7 cellular contexts compared by ENCODE assay signal in the genomic region with DNA sequence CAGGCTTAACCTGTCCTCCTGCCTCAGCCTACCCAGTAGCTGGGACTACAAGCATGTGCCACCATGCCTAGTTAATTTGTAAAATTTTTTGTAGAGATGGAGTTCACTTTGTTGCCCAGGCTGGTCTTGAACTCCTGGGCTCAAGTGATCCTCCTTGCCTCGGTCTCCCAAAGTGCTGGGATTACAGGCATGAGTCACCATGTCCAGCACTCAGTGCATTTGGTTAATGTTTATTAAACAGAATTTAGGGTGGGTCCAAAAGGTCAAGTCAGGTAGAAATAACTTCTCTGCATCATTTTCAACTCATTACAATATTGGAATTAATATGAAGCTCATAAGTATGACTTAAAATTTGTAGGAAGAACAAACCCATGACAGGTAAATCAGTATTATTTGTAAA.
"Had no signal": no experiment of that assay in that cellular context is flagged by ENCODE, and none has a peak within 500 bp of the region (broad histone marks: within the 10 kb centered on the region; RNA-seq: fewer than 3 reads in every experiment).

No MANE protein-coding gene starts in this region.

- ATAC-seq: GM23338 had no signal

- DNase-seq: H9, HCEC 1CT, KBM-7 had no signal

- H2AFZ ChIP-seq: GM23338 had no signal

- H3K4me2 ChIP-seq: GM23338 had no signal

- H3K4me3 ChIP-seq: GM23338 had no signal

- FAIRE-seq: H1, H54, HTR-8/SVneo had no signal
